Comparison of ENCODE assay signal across 8 cellular contexts in genomic region chr2:108533832-108534576, GRCh38. TPM values are rescaled to one million over a fixed set of nuclear protein-coding genes. Genes with fewer than 3 reads are reported as not detected.
DNase-seq lines count a peak whose midpoint lies in the region; ATAC-seq and TF ChIP-seq lines count a peak whose summit lies in the region.

Gene LIMS1 (plus strand): TSS chr2:108534470. CDS start chr2:108534563, 93 bp downstream.

- peak; percentile 88 for ATAC-seq in GM21447 (IDR thresholded peaks at IDR 0.05; ENCODE audit: unreplicated experiment)
- ATAC-seq in PC-3 = peak; percentile 81

- POLR2A ChIA-PET in PC-3 (lab: Charles Lee; ENCODE audit: unreplicated experiment) = interaction anchor here (0.7 to 0.8 kb wide), 2 partner anchors 37 to 171 kb away, joined by 3 to 5 read pairs; no protein-coding TSS in a partner anchor

- peaks cover 30% of the 10 kb centered on the region for H4K20me1 ChIP-seq in PC-3 (ENCODE audit: low read length)

- no peaks in the 10 kb centered on the region for H3K27me3 Mint-ChIP-seq in activated T-cell treated with anti-CD3 and anti-CD28 coated beads, Interleukin-2, amount 50 U/mL, for 24 hours

- under 1% methylated on average over 69 of the region's 85 CpGs for WGBS in HUES64
- 0% methylated on average over 41 to 82 of the region's 85 CpGs for WGBS in esophagus, 2 donors

- peak within 1 kb of the TSS; percentile 93 for H3K27ac Mint-ChIP-seq in activated T-cell treated with anti-CD3 and anti-CD28 coated beads, Interleukin-2, amount 50 U/mL, for 24 hours

- H3F3A ChIP-seq in PC-3 (ENCODE audit: low read length, unreplicated experiment) = no peaks in the 10 kb centered on the region

- peak within 1 kb of the TSS; percentile 96 for H3K27ac ChIP-seq in HUES64 (ENCODE audit: low read depth, low read length)
- H3K27ac ChIP-seq in PC-3 (ENCODE audit: low read length) = peak within 1 kb of the TSS; percentile 86
- peak within 1 kb of the TSS; percentile 89 to 91 for H3K27ac ChIP-seq in esophagus (ENCODE audit: low read depth in 2 of 2, low read length in 1 of 2)
- peak within 1 kb of the TSS; percentile 80 for H3K27ac ChIP-seq in muscle layer of duodenum (ENCODE audit: low read length)

- TF ChIP-seq CTCF in PC-3 (conservative IDR thresholded peaks at IDR 0.05; ENCODE audit: low read depth, low read length) = no peak

- peak within 1 kb of the TSS; percentile 87 for H3K4me2 ChIP-seq in PC-3 (ENCODE audit: low read length)

- H3K4me3 ChIP-seq in HUES64 (ENCODE audit: low read length) = peak within 1 kb of the TSS; percentile 92
- peak within 1 kb of the TSS; percentile 85 for H3K4me3 ChIP-seq in PC-3 (ENCODE audit: low read length)
- H3K4me3 ChIP-seq in esophagus (ENCODE audit: low read depth in 1 of 2, low read length in 2 of 2) = peak within 1 kb of the TSS; percentile 84 to 87
- peak within 1 kb of the TSS; percentile 83 to 87 for H3K4me3 ChIP-seq in muscle layer of duodenum (ENCODE audit: low read depth in 1 of 2, low read length in 2 of 2)

- CTCF ChIA-PET in PC-3 (lab: Charles Lee) = interaction anchor here (0.5 to 1.4 kb wide), 2 partner anchors 35 to 50 kb away, joined by 3 to 5 read pairs; no protein-coding TSS in a partner anchor

- BruUV-seq in PC-3 (replicated peaks; lab: Mats Ljungman, UMichigan) = no TSS peak

- peaks cover 44% of the 10 kb centered on the region for H3K79me2 ChIP-seq in PC-3 (ENCODE audit: low read length)

- intact Hi-C loops in PC-3 (cut with micrococcal nuclease) = loop anchor here (2.0 kb wide), 1 partner anchor 37 kb away; no protein-coding TSS in a partner anchor

- H3K36me3 ChIP-seq in HUES64 (ENCODE audit: insufficient read depth, low read length) (no peaks in the 10 kb centered on the region), PC-3 (ENCODE audit: low read depth, low read length) (no peaks in the 10 kb centered on the region), esophagus (ENCODE audit: control insufficient read depth in 2 of 2, insufficient read depth in 2 of 2, low read length in 1 of 2) (no peaks in the 10 kb centered on the region), muscle layer of duodenum (ENCODE audit: control insufficient read depth in 1 of 2, insufficient read depth in 2 of 2, low read length in 2 of 2) (no peaks in the 10 kb centered on the region)

- H3K36me3 Mint-ChIP-seq in activated T-cell treated with anti-CD3 and anti-CD28 coated beads, Interleukin-2, amount 50 U/mL, for 24 hours (ENCODE audit: low read depth) = peaks cover 14% of the 10 kb centered on the region

- peaks cover 18% of the 10 kb centered on the region for H3K27me3 ChIP-seq in HUES64 (ENCODE audit: insufficient read depth, low read length)
- no peaks in the 10 kb centered on the region for H3K27me3 ChIP-seq in PC-3 (ENCODE audit: low read length)
- H3K27me3 ChIP-seq in esophagus (ENCODE audit: control insufficient read depth in 1 of 2, insufficient read depth in 2 of 2, low read length in 2 of 2) = no peaks in the 10 kb centered on the region
- H3K27me3 ChIP-seq in muscle layer of duodenum (ENCODE audit: low read depth, low read length) = no peaks in the 10 kb centered on the region

- H3K9me3 ChIP-seq in HUES64 (ENCODE audit: insufficient read depth, low read depth, low read length) (no peaks in the 10 kb centered on the region), PC-3 (ENCODE audit: low read length) (no peaks in the 10 kb centered on the region), esophagus (ENCODE audit: control insufficient read depth in 2 of 2, insufficient read depth in 1 of 2, low read depth in 1 of 2, low read length in 1 of 2) (no peaks in the 10 kb centered on the region), muscle layer of duodenum (ENCODE audit: control insufficient read depth in 1 of 2, low read length in 2 of 2) (no peaks in the 10 kb centered on the region)

- DNase-seq in DMS114 treated with DMSO at 0.1 percent for 48 hours (lab: John Stamatoyannopoulos, UW; ENCODE audit: unreplicated experiment) (peak; percentile 34), PC-3 (peak; percentile 91)
- DNase-seq in activated T-cell treated with anti-CD3 and anti-CD28 coated beads, Interleukin-2, amount 50 U/mL, for 24 hours = peak; percentile 90
- peak; percentile 81 for DNase-seq in stimulated activated CD8-positive, alpha-beta memory T cell treated with anti-CD3 and anti-CD28 coated beads, Interleukin-7, amount 100 ng/mL, for 24 hours (ENCODE audit: low read depth)

- H3K4me3 Mint-ChIP-seq in activated T-cell treated with anti-CD3 and anti-CD28 coated beads, Interleukin-2, amount 50 U/mL, for 24 hours = peak within 1 kb of the TSS; percentile 93

- peaks cover 50% of the 10 kb centered on the region for H3K4me1 Mint-ChIP-seq in activated T-cell treated with anti-CD3 and anti-CD28 coated beads, Interleukin-2, amount 50 U/mL, for 24 hours (ENCODE audit: low read depth)

- no peaks in the 10 kb centered on the region for H3K9me3 Mint-ChIP-seq in activated T-cell treated with anti-CD3 and anti-CD28 coated beads, Interleukin-2, amount 50 U/mL, for 24 hours

- H2AFZ ChIP-seq in PC-3 (ENCODE audit: low read length) = peak within 1 kb of the TSS; percentile 87

- no peaks in the 10 kb centered on the region for H3K9me2 ChIP-seq in PC-3 (replicated peaks; ENCODE audit: low read length)

- H3K4me1 ChIP-seq in HUES64 (ENCODE audit: insufficient read depth, low read length) (peaks cover 18% of the 10 kb centered on the region), PC-3 (ENCODE audit: insufficient read depth, low read length) (peaks cover 31% of the 10 kb centered on the region), esophagus (ENCODE audit: control insufficient read depth in 2 of 2, insufficient read depth in 2 of 2, low read length in 1 of 2) (peaks cover 0 to 3% of the 10 kb centered on the region in 2 donors), muscle layer of duodenum (ENCODE audit: control insufficient read depth in 1 of 2, insufficient read depth in 2 of 2, low read length in 2 of 2) (peaks cover 7 to 20% of the 10 kb centered on the region in 2 donors)

- H3K9ac ChIP-seq in HUES64 (ENCODE audit: low read depth, low read length) (peak within 1 kb of the TSS; percentile 97), PC-3 (ENCODE audit: low read length) (peak within 1 kb of the TSS; percentile 89)

RNA-seq across cellular contexts. Expression of gene LIMS1, which starts in this region (rescaled TPM):
- polyA plus RNA-seq in HUES64 (2013, experiment 1 of 2) = 21.9 TPM
- polyA plus RNA-seq in HUES64 (2013, experiment 2 of 2) = 24.9 TPM
- total RNA-seq in PC-3 (2014; rRNA removed) = 58.9 and 62.7 TPM in 2 replicates
- polyA plus RNA-seq in esophagus = 10 to 100 TPM; 11.0 to 14.4 TPM

Comparison
In these comparisons a context has a peak if more than half of its experiments do, and no peak if none do; other contexts are left out.
1. Peak in every context shown above with its lines: DNase-seq, ATAC-seq, H3K4me3 ChIP-seq and H3K27ac ChIP-seq.
2. DNase-seq: peak in every context shown above with its lines; median percentile 91 in PC-3; 90 in activated T-cell treated with anti-CD3 and anti-CD28 coated beads, Interleukin-2, amount 50 U/mL, for 24 hours; 81 in stimulated activated CD8-positive, alpha-beta memory T cell treated with anti-CD3 and anti-CD28 coated beads, Interleukin-7, amount 100 ng/mL, for 24 hours; 34 in DMS114 treated with DMSO at 0.1 percent for 48 hours.